ENCODE assay signal across 9 cellular contexts in genomic region chrX:53714580-53715335, GRCh38. TPM values are rescaled to one million over a fixed set of nuclear protein-coding genes. Genes with fewer than 3 reads are reported as not detected.
DNase-seq lines count a peak whose midpoint lies in the region; ATAC-seq and TF ChIP-seq lines count a peak whose summit lies in the region.
"Had no signal": no experiment of that assay in that cellular context is flagged by ENCODE, and none has a peak within 500 bp of the region (broad histone marks: within the 10 kb centered on the region; RNA-seq: fewer than 3 reads in every experiment).

No MANE protein-coding gene starts in this region.

- ATAC-seq in GM19455 (IDR thresholded peaks at IDR 0.05; ENCODE audit: unreplicated experiment) (peak; percentile 78), HG03469 (IDR thresholded peaks at IDR 0.05; ENCODE audit: unreplicated experiment) (peak; percentile 64)
- ATAC-seq in central memory CD8-positive, alpha-beta T cell (replicated peaks; ENCODE audit: extremely low read depth, poor library complexity, severe bottlenecking): peak; percentile 85

- DNase-seq in Caco-2 (peak; percentile 25 to 30), UCSD-AML1 (lab: John Stamatoyannopoulos, UW; ENCODE audit: unreplicated experiment) (peak; percentile 50), caudate nucleus (lab: John Stamatoyannopoulos, UW) (no peak), H4 (ENCODE audit: low spot score) (no peak)
- DNase-seq in central memory CD8-positive, alpha-beta T cell (ENCODE audit: low spot score in 2 of 2): peak in 1 of 2 donors; percentile 47
- peak; percentile 75 for DNase-seq in stimulated activated CD4-positive, alpha-beta T cell treated with anti-CD3 and anti-CD28 coated beads, Interleukin-1b, Interleukin-23, amount 100 ng/mL, for 48 hours

- peaks cover 4% of the 10 kb centered on the region; the same call in 1 of the 2 replicates for H3K4me1 ChIP-seq in Caco-2
- H3K4me1 ChIP-seq: parathyroid adenoma had no signal

- H3K27ac Mint-ChIP-seq in Caco-2 (ENCODE audit: unreplicated experiment): peak overlapping the region; percentile 31
- peak overlapping the region; percentile 92 for H3K27ac Mint-ChIP-seq in central memory CD8-positive, alpha-beta T cell (ENCODE audit: low read depth)

- no peak for TF ChIP-seq CTCF in Caco-2 (IDR thresholded peaks at IDR 0.05; ENCODE audit: insufficient read depth in 1 of 2, low read depth in 1 of 2, low read length in 1 of 2, severe bottlenecking in 1 of 2, unreplicated experiment in 1 of 2)

- no peaks in the 10 kb centered on the region for H3K36me3 Mint-ChIP-seq in Caco-2 (ENCODE audit: insufficient read depth, unreplicated experiment)
- H3K36me3 Mint-ChIP-seq in central memory CD8-positive, alpha-beta T cell (ENCODE audit: insufficient read depth): peaks cover 3% of the 10 kb centered on the region

- H3K9me3 Mint-ChIP-seq in Caco-2 (ENCODE audit: unreplicated experiment): no peaks in the 10 kb centered on the region
- no peaks in the 10 kb centered on the region for H3K9me3 Mint-ChIP-seq in central memory CD8-positive, alpha-beta T cell

- no peaks in the 10 kb centered on the region for H3K9me3 ChIP-seq in Caco-2

- no peak overlapping the region for H3K27ac ChIP-seq in caudate nucleus (ENCODE audit: low read depth, low read length)
- H3K27ac ChIP-seq: parathyroid adenoma had no signal

- intact Hi-C loops in Caco-2 (cut with micrococcal nuclease; ENCODE audit: unreplicated experiment): no loop called here

- BruUV-seq in Caco-2 (replicated peaks; lab: Mats Ljungman, UMichigan): no TSS peak

- H3K27me3 ChIP-seq in Caco-2 (replicated peaks; ENCODE audit: control insufficient read depth, insufficient read depth, low read length): no peaks in the 10 kb centered on the region

- peaks cover 8% of the 10 kb centered on the region for H3K4me1 Mint-ChIP-seq in Caco-2 (ENCODE audit: low read depth, unreplicated experiment)
- H3K4me1 Mint-ChIP-seq in central memory CD8-positive, alpha-beta T cell: peaks cover 38% of the 10 kb centered on the region

- no peaks in the 10 kb centered on the region for H3K27me3 Mint-ChIP-seq in Caco-2 (ENCODE audit: insufficient read depth, unreplicated experiment)
- no peaks in the 10 kb centered on the region for H3K27me3 Mint-ChIP-seq in central memory CD8-positive, alpha-beta T cell

- no peak overlapping the region for H3K4me3 ChIP-seq in Caco-2 (ENCODE audit: low read depth, low read length)

- no peak overlapping the region for H3K4me3 Mint-ChIP-seq in Caco-2 (ENCODE audit: unreplicated experiment)
- peak overlapping the region; percentile 80 for H3K4me3 Mint-ChIP-seq in central memory CD8-positive, alpha-beta T cell

- CTCF ChIA-PET in Caco-2 (lab: Charles Lee): no interaction called here

- POLR2A ChIA-PET in Caco-2 (lab: Charles Lee): no interaction called here

- no peaks in the 10 kb centered on the region for H3K36me3 ChIP-seq in Caco-2 (ENCODE audit: control insufficient read depth, insufficient read depth, low read length)

RNA-seq across cellular contexts. Expression of gene HUWE1, which starts 28.2 kb away (rescaled TPM):
- total RNA-seq in Caco-2 (2022): 222 and 224 TPM in 2 replicates
- 63.2 and 72.9 TPM in 2 replicates for total RNA-seq in H4 (2014; rRNA removed; shearing (Covaris generic))

Comparison
In these comparisons a context has a peak if more than half of its experiments do, and no peak if none do; other contexts are left out.
1. DNase-seq: peak in Caco-2 (2 of 2), UCSD-AML1 (single experiment) and stimulated activated CD4-positive, alpha-beta T cell treated with anti-CD3 and anti-CD28 coated beads, Interleukin-1b, Interleukin-23, amount 100 ng/mL, for 48 hours (single experiment); none in caudate nucleus (0 of 61) and H4 (single experiment).
2. Peak in every context shown above with its lines, with median percentiles within 50 percentile points of each other: ATAC-seq.